18 cellular contexts compared by ENCODE assay signal in genomic region chr5:133635051-133635450, GRCh38. TPM values are rescaled to one million over a fixed set of nuclear protein-coding genes. Genes with fewer than 3 reads are reported as not detected.
A peak's percentile ranks its signal among the peaks of the same experiment; 100 is the strongest.
DNase-seq lines count a peak whose midpoint lies in the region; ATAC-seq, FAIRE-seq and TF ChIP-seq lines count a peak whose summit lies in the region.
"Had no signal": no experiment of that assay in that cellular context is flagged by ENCODE, and none has a peak within 500 bp of the region (broad histone marks: within the 10 kb centered on the region; RNA-seq: fewer than 3 reads in every experiment).

No MANE protein-coding gene starts in this region.

- H3K4me3 ChIP-seq in fibroblast of mammary gland (ENCODE audit: control insufficient read depth, low read depth, low read length), result no peak overlapping the region
- H3K4me3 ChIP-seq: SJCRH30, upper lobe of left lung had no signal

- peaks cover 1% of the 10 kb centered on the region for H3K4me1 Mint-ChIP-seq in activated naive CD8-positive, alpha-beta T cell treated with anti-CD3 and anti-CD28 coated beads, Interleukin-2, amount 50 U/mL, for 24 hours
- H3K4me1 Mint-ChIP-seq in activated naive CD8-positive, alpha-beta T cell treated with anti-CD3 and anti-CD28 coated beads for 36 hours, result no peaks in the 10 kb centered on the region
- no peaks in the 10 kb centered on the region for H3K4me1 Mint-ChIP-seq in activated CD8-positive, alpha-beta T cell treated with anti-CD3 and anti-CD28 coated beads for 36 hours (ENCODE audit: low read depth)
- H3K4me1 Mint-ChIP-seq: memory B cell had no signal

- no peaks in the 10 kb centered on the region for H3K36me3 Mint-ChIP-seq in activated naive CD8-positive, alpha-beta T cell treated with anti-CD3 and anti-CD28 coated beads, Interleukin-2, amount 50 U/mL, for 24 hours (ENCODE audit: low read depth)
- no peaks in the 10 kb centered on the region for H3K36me3 Mint-ChIP-seq in activated naive CD8-positive, alpha-beta T cell treated with anti-CD3 and anti-CD28 coated beads for 36 hours
- H3K36me3 Mint-ChIP-seq in activated CD8-positive, alpha-beta T cell treated with anti-CD3 and anti-CD28 coated beads for 36 hours (ENCODE audit: low read depth), result no peaks in the 10 kb centered on the region
- H3K36me3 Mint-ChIP-seq: memory B cell had no signal

- no peak for TF ChIP-seq CTCF in fibroblast of mammary gland (conservative IDR thresholded peaks at IDR 0.05; ENCODE audit: control insufficient read depth, insufficient read depth, low read depth, low read length)
- TF ChIP-seq CTCF in activated CD8-positive, alpha-beta T cell treated with anti-CD3 and anti-CD28 coated beads for 36 hours (IDR thresholded peaks at IDR 0.05), result no peak

- peaks cover 6% of the 10 kb centered on the region for H3K9me3 Mint-ChIP-seq in activated naive CD8-positive, alpha-beta T cell treated with anti-CD3 and anti-CD28 coated beads, Interleukin-2, amount 50 U/mL, for 24 hours
- H3K9me3 Mint-ChIP-seq in activated naive CD8-positive, alpha-beta T cell treated with anti-CD3 and anti-CD28 coated beads for 36 hours, result peaks cover 14% of the 10 kb centered on the region
- H3K9me3 Mint-ChIP-seq in activated CD8-positive, alpha-beta T cell treated with anti-CD3 and anti-CD28 coated beads for 36 hours, result peaks cover 5% of the 10 kb centered on the region

- ATAC-seq in activated naive CD8-positive, alpha-beta T cell treated with anti-CD3 and anti-CD28 coated beads, Interleukin-2, amount 50 U/mL, for 24 hours, result peak; percentile 65
- no peak for ATAC-seq in GM18519 (IDR thresholded peaks at IDR 0.05; ENCODE audit: low FRiP score, unreplicated experiment)
- no peak for ATAC-seq in activated CD8-positive, alpha-beta T cell treated with anti-CD3 and anti-CD28 coated beads for 36 hours

- CTCF ChIA-PET in activated CD8-positive, alpha-beta T cell treated with anti-CD3 and anti-CD28 coated beads for 36 hours (lab: Charles Lee), result no interaction called here

- peaks cover 38% of the 10 kb centered on the region for H3K27me3 Mint-ChIP-seq in activated naive CD8-positive, alpha-beta T cell treated with anti-CD3 and anti-CD28 coated beads, Interleukin-2, amount 50 U/mL, for 24 hours
- H3K27me3 Mint-ChIP-seq in activated naive CD8-positive, alpha-beta T cell treated with anti-CD3 and anti-CD28 coated beads for 36 hours, result peaks cover 38% of the 10 kb centered on the region
- peaks cover 27% of the 10 kb centered on the region for H3K27me3 Mint-ChIP-seq in activated CD8-positive, alpha-beta T cell treated with anti-CD3 and anti-CD28 coated beads for 36 hours

- no peak overlapping the region for H3K4me3 Mint-ChIP-seq in activated naive CD8-positive, alpha-beta T cell treated with anti-CD3 and anti-CD28 coated beads, Interleukin-2, amount 50 U/mL, for 24 hours
- H3K4me3 Mint-ChIP-seq in activated naive CD8-positive, alpha-beta T cell treated with anti-CD3 and anti-CD28 coated beads for 36 hours, result no peak overlapping the region
- no peak overlapping the region for H3K4me3 Mint-ChIP-seq in activated CD8-positive, alpha-beta T cell treated with anti-CD3 and anti-CD28 coated beads for 36 hours
- H3K4me3 Mint-ChIP-seq: memory B cell had no signal

- no peak for FAIRE-seq in urothelium cell line (lab: Jason Lieb, UNC)
- FAIRE-seq: GM12892 had no signal

- no peak overlapping the region for H3K27ac Mint-ChIP-seq in activated naive CD8-positive, alpha-beta T cell treated with anti-CD3 and anti-CD28 coated beads, Interleukin-2, amount 50 U/mL, for 24 hours
- H3K27ac Mint-ChIP-seq in activated naive CD8-positive, alpha-beta T cell treated with anti-CD3 and anti-CD28 coated beads for 36 hours, result no peak overlapping the region
- H3K27ac Mint-ChIP-seq in activated CD8-positive, alpha-beta T cell treated with anti-CD3 and anti-CD28 coated beads for 36 hours, result no peak overlapping the region
- H3K27ac Mint-ChIP-seq: memory B cell had no signal

- intact Hi-C loops in activated CD8-positive, alpha-beta T cell treated with anti-CD3 and anti-CD28 coated beads for 36 hours (cut with micrococcal nuclease), result no loop called here

- DNase-seq in activated naive CD8-positive, alpha-beta T cell treated with anti-CD3 and anti-CD28 coated beads, Interleukin-2, amount 50 U/mL, for 24 hours, result no peak
- no peak for DNase-seq in activated naive CD8-positive, alpha-beta T cell treated with anti-CD3 and anti-CD28 coated beads for 36 hours
- DNase-seq in RPMI7951 (ENCODE audit: low read depth) (peak; percentile 56), fibroblast of mammary gland (ENCODE audit: low read depth) (peak; percentile 70), urothelium cell line (ENCODE audit: low spot score) (peak; percentile 61), occipital lobe (lab: John Stamatoyannopoulos, UW) (no peak)
- no peak for DNase-seq in activated CD8-positive, alpha-beta T cell treated with anti-CD3 and anti-CD28 coated beads for 36 hours
- DNase-seq: effector memory CD4-positive, alpha-beta T cell; H7; head of caudate nucleus; NCI-H1417; NCI-H526 treated with DMSO at 0.1 percent for 48 hours; stimulated activated CD4-positive, alpha-beta T cell treated with anti-CD3 and anti-CD28 coated beads, Interleukin-12 subunit alpha, Interleukin-12 subunit beta, amount 100 ng/mL, for 4 hours; upper lobe of left lung had no signal

- POLR2A ChIA-PET in activated CD8-positive, alpha-beta T cell treated with anti-CD3 and anti-CD28 coated beads for 36 hours (lab: Charles Lee), result no interaction called here

RNA-seq across cellular contexts. Expression of gene FSTL4, which starts 22.7 kb away (rescaled TPM):
- under 1 TPM; 0.10 to 0.29 TPM for total RNA-seq in activated naive CD8-positive, alpha-beta T cell treated with anti-CD3 and anti-CD28 coated beads for 36 hours
- 0.12 TPM in 1 of 2 replicates, not detected in the other for total RNA-seq in RPMI7951 (2014; rRNA removed; shearing (Covaris generic))
- 0.62 TPM for total RNA-seq in occipital lobe
- total RNA-seq in activated CD8-positive, alpha-beta T cell treated with anti-CD3 and anti-CD28 coated beads for 36 hours, result not detected

Comparison
In these comparisons a context has a peak if more than half of its experiments do, and no peak if none do; other contexts are left out.
1. DNase-seq: peak in RPMI7951 (single experiment), fibroblast of mammary gland (single experiment) and urothelium cell line (single experiment); none in activated naive CD8-positive, alpha-beta T cell treated with anti-CD3 and anti-CD28 coated beads, Interleukin-2, amount 50 U/mL, for 24 hours (single experiment), activated naive CD8-positive, alpha-beta T cell treated with anti-CD3 and anti-CD28 coated beads for 36 hours (single experiment), occipital lobe (single experiment) and activated CD8-positive, alpha-beta T cell treated with anti-CD3 and anti-CD28 coated beads for 36 hours (single experiment).